ENCODE assay signal across 9 cellular contexts in the genomic region with DNA sequence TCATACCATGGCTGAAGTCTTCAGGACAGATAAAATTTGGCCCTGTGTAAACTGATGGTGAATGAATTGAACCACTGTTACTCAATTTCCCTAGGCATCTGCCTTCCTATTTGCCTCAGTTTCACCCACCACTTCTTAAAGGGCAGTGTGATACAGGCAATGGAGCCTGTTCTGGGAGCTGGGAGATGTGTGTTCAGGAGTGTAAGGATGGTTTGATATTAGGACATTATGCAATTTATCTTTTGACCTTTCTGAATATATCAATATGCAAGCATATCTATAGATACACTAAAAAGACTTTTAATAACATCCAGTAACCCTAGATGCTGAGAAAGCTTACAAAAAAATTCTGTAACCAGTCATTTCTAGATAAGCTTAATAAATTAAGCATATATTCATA. TPM values are rescaled to one million over a fixed set of nuclear protein-coding genes. Genes with fewer than 3 reads are reported as not detected.
DNase-seq lines count a peak whose midpoint lies in the region; ATAC-seq and TF ChIP-seq lines count a peak whose summit lies in the region.
"Had no signal": no experiment of that assay in that cellular context is flagged by ENCODE, and none has a peak within 500 bp of the region (broad histone marks: within the 10 kb centered on the region; RNA-seq: fewer than 3 reads in every experiment).

No MANE protein-coding gene starts in this region.

- CTCF ChIA-PET in Caco-2 (lab: Charles Lee), result interaction anchor here (0.5 to 2.0 kb wide), 11 partner anchors 50 to 209 kb away, joined by 3 to 23 read pairs (median 5); a partner anchor contains a TSS
- CTCF ChIA-PET in IMR-90 (lab: Yijun Ruan, JAX), result no interaction called here

- TF ChIP-seq RAD21 in IMR-90 (IDR thresholded peaks at IDR 0.05; ENCODE audit: low read length), result no peak

- peak overlapping the region; percentile 85 for H3K4me3 ChIP-seq in Caco-2 (ENCODE audit: low read depth, low read length)
- no peak overlapping the region for H3K4me3 ChIP-seq in IMR-90 (ENCODE audit: insufficient read depth, low read depth, low read length)
- peak overlapping the region; percentile 63 for H3K4me3 ChIP-seq in epithelial cell of esophagus (ENCODE audit: low read length)
- H3K4me3 ChIP-seq in parathyroid adenoma (ENCODE audit: low read depth, low read length), result peak overlapping the region; percentile 91

- no peak for ATAC-seq in IMR-90 (ENCODE audit: low read depth)

- H4K91ac ChIP-seq in IMR-90 (ENCODE audit: insufficient read depth, low read depth, low read length), result no peak overlapping the region

- H3K4me1 ChIP-seq in Caco-2, result no peaks in the 10 kb centered on the region; the same call in 1 of the 2 replicates
- no peaks in the 10 kb centered on the region for H3K4me1 ChIP-seq in IMR-90 (ENCODE audit: control insufficient read depth, insufficient read depth, low read length)
- H3K4me1 ChIP-seq in parathyroid adenoma, result no peaks in the 10 kb centered on the region

- H3K18ac ChIP-seq in IMR-90 (ENCODE audit: low read depth, low read length), result no peak overlapping the region

- H3K9ac ChIP-seq in IMR-90 (ENCODE audit: low read depth, low read length), result no peak overlapping the region
- no peak overlapping the region for H3K9ac ChIP-seq in parathyroid adenoma

- no peaks in the 10 kb centered on the region for H3K9me1 ChIP-seq in IMR-90 (ENCODE audit: insufficient read depth, low read length)

- no peak overlapping the region for H3K14ac ChIP-seq in IMR-90 (replicated peaks; ENCODE audit: low read depth, low read length)

- no peak overlapping the region for H2BK15ac ChIP-seq in IMR-90 (ENCODE audit: low read depth, low read length)

- H2AK9ac ChIP-seq in IMR-90 (replicated peaks; ENCODE audit: low read depth, low read length, poor library complexity), result no peak overlapping the region

- no peak overlapping the region for H4K5ac ChIP-seq in IMR-90 (ENCODE audit: low read depth, low read length)

- no peaks in the 10 kb centered on the region for H3K79me1 ChIP-seq in IMR-90 (ENCODE audit: low read depth in 1 of 2, low read length in 2 of 2)

- H3K4me2 ChIP-seq in IMR-90 (ENCODE audit: low read depth, low read length), result peak overlapping the region; percentile 63; the same call in 1 of the 2 replicates
- peak overlapping the region; percentile 99 for H3K4me2 ChIP-seq in parathyroid adenoma (ENCODE audit: low read length)

- H3K4ac ChIP-seq in IMR-90 (ENCODE audit: low read depth, low read length), result no peak overlapping the region

- peaks cover 7% of the 10 kb centered on the region for H3K9me3 Mint-ChIP-seq in Caco-2 (ENCODE audit: unreplicated experiment)

- H3K27me3 ChIP-seq in Caco-2 (replicated peaks; ENCODE audit: control insufficient read depth, insufficient read depth, low read length) (no peaks in the 10 kb centered on the region), IMR-90 (ENCODE audit: control insufficient read depth, insufficient read depth, low read length) (no peaks in the 10 kb centered on the region), parathyroid adenoma (ENCODE audit: control insufficient read depth, insufficient read depth, low read length) (no peaks in the 10 kb centered on the region)

- H3K36me3 Mint-ChIP-seq in Caco-2 (ENCODE audit: insufficient read depth, unreplicated experiment), result no peaks in the 10 kb centered on the region

- in situ Hi-C loops in IMR-90 (cut with MboI; ENCODE audit: low sequenced_read_pairs), result loop anchor here (10.0 kb wide), 1 partner anchor 214 kb away; no protein-coding TSS in a partner anchor

- TF ChIP-seq CTCF in Caco-2 (IDR thresholded peaks at IDR 0.05; ENCODE audit: insufficient read depth in 1 of 2, low read depth in 1 of 2, low read length in 1 of 2, severe bottlenecking in 1 of 2, unreplicated experiment in 1 of 2) (no peak), IMR-90 (conservative IDR thresholded peaks at IDR 0.05; ENCODE audit: low read depth, low read length) (no peak), epithelial cell of esophagus (IDR thresholded peaks at IDR 0.05; ENCODE audit: insufficient read depth, low read depth, low read length, missing control alignments) (no peak), parathyroid adenoma (IDR thresholded peaks at IDR 0.05) (no peak)

- intact Hi-C loops in Caco-2 (cut with micrococcal nuclease; ENCODE audit: unreplicated experiment), result loop anchor here (2.0 kb wide), 1 partner anchor 54 kb away; a partner anchor contains a TSS
- intact Hi-C loops in IMR-90 (cut with micrococcal nuclease), result no loop called here

- H3K79me2 ChIP-seq in parathyroid adenoma, result no peaks in the 10 kb centered on the region

- H2BK5ac ChIP-seq in IMR-90 (ENCODE audit: low read depth, low read length, poor library complexity, severe bottlenecking), result no peak overlapping the region

- H4K8ac ChIP-seq in IMR-90 (ENCODE audit: low read depth in 2 of 2, low read length in 2 of 2), result no peak overlapping the region

- H3K27me3 Mint-ChIP-seq in Caco-2 (ENCODE audit: insufficient read depth, unreplicated experiment), result peaks cover 8% of the 10 kb centered on the region

- H2AFZ ChIP-seq in IMR-90 (replicated peaks; ENCODE audit: low read length, poor library complexity), result no peak overlapping the region
- peak overlapping the region; percentile 89 for H2AFZ ChIP-seq in parathyroid adenoma

- no peak overlapping the region for H2BK120ac ChIP-seq in IMR-90 (ENCODE audit: low read depth, low read length)

- dilution Hi-C loops in IMR-90 (cut with HindIII; ENCODE audit: low sequenced_read_pairs, unreplicated experiment), result no loop called here

- H2AK5ac ChIP-seq in IMR-90 (ENCODE audit: low read depth, low read length), result no peak overlapping the region

- H2BK20ac ChIP-seq in IMR-90 (ENCODE audit: low read depth, low read length), result no peak overlapping the region

- BruUV-seq in Caco-2 (replicated peaks; lab: Mats Ljungman, UMichigan), result no TSS peak
- BruUV-seq in IMR-90 (replicated peaks; lab: Mats Ljungman, UMichigan), result no TSS peak

- no peaks in the 10 kb centered on the region for H3K9me3 ChIP-seq in Caco-2
- H3K9me3 ChIP-seq in IMR-90 (ENCODE audit: control insufficient read depth, insufficient read depth, low read length), result 0 out of 2 replicates have a peak, but pooled peaks cover 2% of the 10 kb centered on the region
- H3K9me3 ChIP-seq in parathyroid adenoma (ENCODE audit: control insufficient read depth, low read length), result no peaks in the 10 kb centered on the region
- H3K9me3 ChIP-seq: stomach had no signal

- no peak for TF ChIP-seq POLR2A in IMR-90 (IDR thresholded peaks at IDR 0.05; ENCODE audit: low read depth, low read length)

- no peaks in the 10 kb centered on the region for H4K20me1 ChIP-seq in IMR-90 (ENCODE audit: insufficient read depth, low read length)

- H3K4me3 Mint-ChIP-seq in Caco-2 (ENCODE audit: unreplicated experiment), result peak overlapping the region; percentile 82

- no peak overlapping the region for H3K56ac ChIP-seq in IMR-90 (ENCODE audit: extremely low read depth, insufficient read depth, low read length)

- no peak overlapping the region for H3K23ac ChIP-seq in IMR-90 (ENCODE audit: low read depth, low read length)

- DNase-seq in Caco-2 (no peak), IMR-90 (no peak), epithelial cell of esophagus (ENCODE audit: low read depth) (no peak), NCI-H1105 (lab: John Stamatoyannopoulos, UW) (no peak), cerebellar cortex (ENCODE audit: low spot score) (no peak), anterior cingulate cortex (lab: John Stamatoyannopoulos, UW) (no peak)

- H3K36me3 ChIP-seq in Caco-2 (ENCODE audit: control insufficient read depth, insufficient read depth, low read length), result no peaks in the 10 kb centered on the region
- no peaks in the 10 kb centered on the region for H3K36me3 ChIP-seq in IMR-90 (ENCODE audit: control insufficient read depth, insufficient read depth, low read length)
- no peaks in the 10 kb centered on the region for H3K36me3 ChIP-seq in parathyroid adenoma (ENCODE audit: control insufficient read depth, insufficient read depth, low read length)
- H3K36me3 ChIP-seq: stomach had no signal

- H3K27ac ChIP-seq in IMR-90 (ENCODE audit: insufficient read depth, low read length) (no peak overlapping the region), parathyroid adenoma (no peak overlapping the region)

- POLR2A ChIA-PET in Caco-2 (lab: Charles Lee) (interaction anchor here (0.6 kb wide), 1 partner anchor 184 kb away, joined by 4 read pairs; no protein-coding TSS in a partner anchor), IMR-90 (lab: Charles Lee; ENCODE audit: unreplicated experiment) (no interaction called here)

- peak overlapping the region; percentile 50 for H3K27ac Mint-ChIP-seq in Caco-2 (ENCODE audit: unreplicated experiment)

- H3K4me1 Mint-ChIP-seq in Caco-2 (ENCODE audit: low read depth, unreplicated experiment), result no peaks in the 10 kb centered on the region

TF ChIP-seq in IMR-90, 13 proteins besides CTCF, POLR2A, EP300 and RAD21:
- TF ChIP-seq RCOR1 (IDR thresholded peaks at IDR 0.05; ENCODE audit: insufficient replicate concordance, low read length) (no peak), FOS (IDR thresholded peaks at IDR 0.05; ENCODE audit: low read depth, low read length) (no peak), NFE2L2 (IDR thresholded peaks at IDR 0.05; ENCODE audit: low read depth, low read length) (no peak), RFX5 (IDR thresholded peaks at IDR 0.05; ENCODE audit: low read depth, low read length) (no peak)
TF ChIP-seq in IMR-90: peak in this region for 0.

RNA-seq across cellular contexts. Expression of a gene that starts 14.6 kb away (rescaled TPM):
- total RNA-seq in Caco-2 (2022), result not detected in 2 replicates
- not detected in 2 replicates for total RNA-seq in IMR-90 (2012; rRNA removed)
- not detected in 2 replicates for polyA plus RNA-seq in IMR-90 (2012; rRNA removed)
- not detected in 2 replicates for polyA plus RNA-seq in IMR-90 (2012; cell fraction: cytosol; rRNA removed)
- not detected in 2 replicates for polyA plus RNA-seq in IMR-90 (2012; cell fraction: nucleus; rRNA removed; ENCODE audit: low replicate concordance)
- total RNA-seq: RPMI7951, stomach had no signal
- polyA plus RNA-seq: stomach had no signal

RNA-seq across cellular contexts. Expression of a gene that starts 54.9 kb away (rescaled TPM):
- total RNA-seq in Caco-2 (2022) (78.3 and 89.8 TPM in 2 replicates), IMR-90 (2012; rRNA removed) (not detected in 2 replicates)
- not detected in 2 replicates for polyA plus RNA-seq in IMR-90 (2012; rRNA removed)
- 0.01 TPM in 1 of 2 replicates, not detected in the other for polyA plus RNA-seq in IMR-90 (2012; cell fraction: cytosol; rRNA removed)
- polyA plus RNA-seq in IMR-90 (2012; cell fraction: nucleus; rRNA removed; ENCODE audit: low replicate concordance), result 0.01 and 0.05 TPM in 2 replicates

Comparison
In these comparisons a context has a peak if more than half of its experiments do, and no peak if none do; other contexts are left out.
1. RNA of a gene that starts 54.9 kb away (total RNA-seq): 78.3 to 89.8 TPM in Caco-2; not detected in IMR-90; every median in the first group is over 10 times any median in the second.